Comparison of ENCODE assay signal across 9 cellular contexts in the genomic region with DNA sequence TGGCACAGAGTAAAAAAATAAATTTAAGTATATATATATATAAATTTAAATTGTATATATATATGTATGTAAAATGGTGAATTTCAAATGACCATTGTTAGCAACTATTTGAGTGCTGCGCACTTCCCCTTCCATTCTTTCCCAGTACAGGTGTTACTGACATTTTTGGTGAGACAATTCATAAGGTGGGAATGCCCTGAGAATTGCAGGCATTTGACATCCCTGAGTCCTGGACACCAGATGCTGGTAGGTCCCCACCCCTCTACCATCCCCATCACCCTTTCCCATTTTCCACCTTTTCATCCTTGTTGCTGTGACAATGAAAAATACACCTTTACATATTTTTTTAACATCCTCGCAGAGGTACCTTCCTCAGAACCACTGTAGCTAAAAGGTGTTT.
"Had no signal": no experiment of that assay in that cellular context is flagged by ENCODE, and none has a peak within 500 bp of the region (broad histone marks: within the 10 kb centered on the region; RNA-seq: fewer than 3 reads in every experiment).

No MANE protein-coding gene starts in this region.

- H3K9me3 Mint-ChIP-seq: GM23338, HFFc6 had no signal

- H3K36me3 ChIP-seq: HAP-1 had no signal

- DNase-seq: GM23248, GOT3, H7, H9, HCEC 1CT, HFFc6 had no signal

- ATAC-seq: GM23338, HCT116 had no signal

- H3K4me3 ChIP-seq: GM23248, GM23338, HAP-1 had no signal

- H2AFZ ChIP-seq: GM23248, GM23338 had no signal

- H3K4me2 ChIP-seq: GM23338 had no signal

- H3K4me3 Mint-ChIP-seq: GM23338, H9, HFFc6 had no signal

- H3K27ac ChIP-seq: GM23248 had no signal

- H3K9ac ChIP-seq: GM23248 had no signal

- H3K9me3 ChIP-seq: HAP-1 had no signal

- H3K27ac Mint-ChIP-seq: GM23338, HFFc6 had no signal
